12 cellular contexts compared by ENCODE assay signal in genomic region chr3:45992820-45993219, GRCh38. TPM values are rescaled to one million over a fixed set of nuclear protein-coding genes. Genes with fewer than 3 reads are reported as not detected.
DNase-seq lines count a peak whose midpoint lies in the region; ATAC-seq and TF ChIP-seq lines count a peak whose summit lies in the region.
"Had no signal": no experiment of that assay in that cellular context is flagged by ENCODE, and none has a peak within 500 bp of the region (broad histone marks: within the 10 kb centered on the region; RNA-seq: fewer than 3 reads in every experiment).

No MANE protein-coding gene starts in this region.

- peaks cover 82% of the 10 kb centered on the region for H3K4me1 Mint-ChIP-seq in stimulated activated naive CD8-positive, alpha-beta T cell treated with anti-CD3 and anti-CD28 coated beads, Interleukin-15, Interleukin-2, amounts not matched to agents 100 ng/mL and 50 ng/mL, for 24 hours (ENCODE audit: low read depth)

- ATAC-seq in stimulated activated naive CD8-positive, alpha-beta T cell treated with anti-CD3 and anti-CD28 coated beads, Interleukin-15, Interleukin-2, amounts not matched to agents 100 U/mL and 50 U/mL, for 24 hours: no peak
- ATAC-seq in body of pancreas: no peak
- no peak for ATAC-seq in GM21723 (IDR thresholded peaks at IDR 0.05; ENCODE audit: unreplicated experiment)
- no peak for ATAC-seq in GM21619 (IDR thresholded peaks at IDR 0.05; ENCODE audit: unreplicated experiment)

- no peak for TF ChIP-seq POLR2A in body of pancreas (IDR thresholded peaks at IDR 0.05)

- peaks cover 69% of the 10 kb centered on the region for H3K4me1 ChIP-seq in body of pancreas

- H3K27me3 Mint-ChIP-seq in stimulated activated naive CD8-positive, alpha-beta T cell treated with anti-CD3 and anti-CD28 coated beads, Interleukin-15, Interleukin-2, amounts not matched to agents 100 ng/mL and 50 ng/mL, for 24 hours: peaks cover 4% of the 10 kb centered on the region

- no peak for DNase-seq in stimulated activated naive CD8-positive, alpha-beta T cell treated with anti-CD3 and anti-CD28 coated beads, Interleukin-15, Interleukin-2, amounts not matched to agents 100 U/mL and 50 U/mL, for 24 hours
- DNase-seq in UCSD-AML1 (lab: John Stamatoyannopoulos, UW; ENCODE audit: unreplicated experiment) (peak; percentile 59), kidney tubule cell (ENCODE audit: low spot score) (peak; percentile 38), body of pancreas (no peak), ecto neural progenitor cell (ENCODE audit: low spot score) (no peak)
- DNase-seq: effector CD8-positive, alpha-beta T cell; NCI-H1694; substantia nigra had no signal

- peaks cover 14% of the 10 kb centered on the region for H3K36me3 Mint-ChIP-seq in stimulated activated naive CD8-positive, alpha-beta T cell treated with anti-CD3 and anti-CD28 coated beads, Interleukin-15, Interleukin-2, amounts not matched to agents 100 ng/mL and 50 ng/mL, for 24 hours (ENCODE audit: low read depth)

- no peaks in the 10 kb centered on the region for H3K9me3 Mint-ChIP-seq in stimulated activated naive CD8-positive, alpha-beta T cell treated with anti-CD3 and anti-CD28 coated beads, Interleukin-15, Interleukin-2, amounts not matched to agents 100 ng/mL and 50 ng/mL, for 24 hours

- no peaks in the 10 kb centered on the region for H3K36me3 ChIP-seq in body of pancreas (replicated peaks in 1 of 2; ENCODE audit: insufficient read depth in 1 of 2, low read depth in 2 of 2)
- H3K36me3 ChIP-seq: neutrophil had no signal

- no peaks in the 10 kb centered on the region for H3K9me3 ChIP-seq in body of pancreas
- H3K9me3 ChIP-seq: neutrophil had no signal

- H3K4me3 ChIP-seq in body of pancreas: no peak overlapping the region

- intact Hi-C loops in body of pancreas (cut with DNase I): no loop called here

- no peak for TF ChIP-seq CTCF in body of pancreas (IDR thresholded peaks at IDR 0.05)

- 44 to 60% methylated on average over 2 of the region's 2 CpGs for WGBS in body of pancreas, 2 donors

- no peaks in the 10 kb centered on the region for H3K27me3 ChIP-seq in body of pancreas

- peak overlapping the region; percentile 37 for H3K4me3 Mint-ChIP-seq in stimulated activated naive CD8-positive, alpha-beta T cell treated with anti-CD3 and anti-CD28 coated beads, Interleukin-15, Interleukin-2, amounts not matched to agents 100 ng/mL and 50 ng/mL, for 24 hours

- peak overlapping the region; percentile 65 for H3K27ac Mint-ChIP-seq in stimulated activated naive CD8-positive, alpha-beta T cell treated with anti-CD3 and anti-CD28 coated beads, Interleukin-15, Interleukin-2, amounts not matched to agents 100 ng/mL and 50 ng/mL, for 24 hours

- peak overlapping the region in 1 of 4 donors; percentile 49 for H3K27ac ChIP-seq in body of pancreas
- H3K27ac ChIP-seq: neutrophil had no signal

RNA-seq across cellular contexts. Expression of gene FYCO1, which starts 2.8 kb away (rescaled TPM):
- total RNA-seq in body of pancreas: 10 to 100 TPM; 20.0 to 25.4 TPM

RNA-seq across cellular contexts. Expression of gene XCR1, which starts 34.5 kb away (rescaled TPM):
- not detected for total RNA-seq in body of pancreas

RNA-seq across cellular contexts. Expression of gene CXCR6, which starts 49.6 kb away (rescaled TPM):
- total RNA-seq in body of pancreas: 1 to 10 TPM in 1 of 2 donors, not detected in 1; 2.9 TPM

Comparison
In these comparisons a context has a peak if more than half of its experiments do, and no peak if none do; other contexts are left out.
1. DNase-seq: peak in UCSD-AML1 (single experiment) and kidney tubule cell (single experiment); none in stimulated activated naive CD8-positive, alpha-beta T cell treated with anti-CD3 and anti-CD28 coated beads, Interleukin-15, Interleukin-2, amounts not matched to agents 100 U/mL and 50 U/mL, for 24 hours (single experiment), body of pancreas (0 of 4) and ecto neural progenitor cell (single experiment).